Comparison of ENCODE assay signal across 9 cellular contexts in the genomic region with DNA sequence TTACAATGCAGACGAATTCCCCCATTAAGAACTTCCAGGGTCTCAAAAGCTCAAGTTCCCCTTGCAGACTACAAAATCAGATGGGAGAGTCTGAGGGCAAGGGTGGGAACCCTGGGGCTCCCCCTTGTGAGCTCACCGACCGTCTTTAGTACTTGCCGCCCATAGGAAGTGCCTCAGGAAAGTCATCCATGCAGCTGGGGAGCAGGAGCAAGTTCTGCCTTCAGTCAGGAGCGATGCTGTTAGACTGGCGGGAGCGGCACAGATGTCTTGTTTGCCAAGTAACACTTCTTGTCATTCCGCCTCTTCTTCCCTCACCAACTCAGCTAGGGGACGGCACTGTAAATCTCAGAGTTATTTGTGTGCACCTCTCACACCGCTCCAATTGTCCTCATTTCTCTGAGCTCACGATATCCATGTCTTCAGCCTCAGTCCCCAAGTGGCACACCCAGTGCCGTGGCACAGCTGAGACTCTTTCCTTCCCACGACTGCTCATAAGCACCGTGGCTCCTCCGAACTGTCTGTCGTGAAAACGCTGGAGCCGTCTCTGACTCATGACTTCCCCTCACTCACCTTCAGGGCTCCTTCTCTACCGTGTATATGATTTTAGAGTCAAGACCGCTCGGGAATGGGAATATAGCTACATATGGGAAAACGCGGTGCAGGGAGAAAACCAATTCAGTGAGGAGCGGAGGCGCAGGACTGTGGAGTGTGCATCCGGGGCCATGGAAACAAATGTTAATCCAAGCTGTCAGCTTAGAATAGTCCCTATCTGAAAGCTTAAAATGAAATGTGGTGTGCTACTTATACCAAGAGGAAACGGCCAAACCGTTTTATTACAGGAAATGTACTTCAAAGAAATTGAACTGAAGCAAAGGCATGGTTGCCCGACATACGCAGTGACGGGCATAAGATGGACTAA. TPM values are rescaled to one million over a fixed set of nuclear protein-coding genes. Genes with fewer than 3 reads are reported as not detected.
DNase-seq lines count a peak whose midpoint lies in the region; ATAC-seq and TF ChIP-seq lines count a peak whose summit lies in the region.
"Had no signal": no experiment of that assay in that cellular context is flagged by ENCODE, and none has a peak within 500 bp of the region (broad histone marks: within the 10 kb centered on the region; RNA-seq: fewer than 3 reads in every experiment).

No MANE protein-coding gene starts in this region.

- H3K4me1 Mint-ChIP-seq in activated CD4-positive, alpha-beta memory T cell treated with anti-CD3 and anti-CD28 coated beads for 36 hours (ENCODE audit: low read depth): peaks cover 87% of the 10 kb centered on the region

- no peak overlapping the region for H3K23ac ChIP-seq in mesenchymal stem cell (ENCODE audit: low read length in 2 of 2)

- peaks cover 33% of the 10 kb centered on the region for H3K79me1 ChIP-seq in mesenchymal stem cell (replicated peaks; ENCODE audit: low read length, poor library complexity, severe bottlenecking)

- H4K91ac ChIP-seq in mesenchymal stem cell (ENCODE audit: low read length): no peak overlapping the region

- H3K9me3 ChIP-seq in mesenchymal stem cell (ENCODE audit: control insufficient read depth, low read length) (peaks cover 4% of the 10 kb centered on the region), suprapubic skin (no peaks in the 10 kb centered on the region), aorta (ENCODE audit: control insufficient read depth, low read length) (no peaks in the 10 kb centered on the region)

- H3K27ac ChIP-seq in mesenchymal stem cell (ENCODE audit: low read length, poor library complexity, severe bottlenecking) (no peak overlapping the region), suprapubic skin (no peak overlapping the region), aorta (ENCODE audit: low read depth in 1 of 2, low read length in 2 of 2) (no peak overlapping the region)
- H3K27ac ChIP-seq: C4-2B had no signal

- peak overlapping the region; percentile 80 for H3K4me3 Mint-ChIP-seq in activated CD4-positive, alpha-beta memory T cell treated with anti-CD3 and anti-CD28 coated beads for 36 hours

- no peak overlapping the region for H3K9ac ChIP-seq in mesenchymal stem cell (ENCODE audit: low read length)

- no peak overlapping the region for H2BK120ac ChIP-seq in mesenchymal stem cell (ENCODE audit: low read depth, low read length)

- POLR2A ChIA-PET in activated CD4-positive, alpha-beta memory T cell treated with anti-CD3 and anti-CD28 coated beads for 36 hours (lab: Charles Lee): interaction anchor here (1.0 to 8.1 kb wide), 6 partner anchors 12 to 198 kb away, joined by 3 to 52 read pairs (median 34); partner anchors contain the start of gene UXS1

- H3K4ac ChIP-seq in mesenchymal stem cell (ENCODE audit: low read depth in 1 of 2, low read length in 2 of 2): no peak overlapping the region

- H3K4me1 ChIP-seq in mesenchymal stem cell (ENCODE audit: control insufficient read depth, insufficient read depth, low read depth, low read length): peaks cover 13% of the 10 kb centered on the region
- H3K4me1 ChIP-seq in suprapubic skin: no peaks in the 10 kb centered on the region
- H3K4me1 ChIP-seq in aorta (ENCODE audit: control insufficient read depth in 1 of 2, insufficient read depth in 2 of 2, low read length in 2 of 2): no peaks in the 10 kb centered on the region

- H3K36me3 Mint-ChIP-seq in activated CD4-positive, alpha-beta memory T cell treated with anti-CD3 and anti-CD28 coated beads for 36 hours: peaks cover 33% of the 10 kb centered on the region

- no peak overlapping the region for H4K8ac ChIP-seq in mesenchymal stem cell (ENCODE audit: low read length)

- no peaks in the 10 kb centered on the region for H3K27me3 Mint-ChIP-seq in activated CD4-positive, alpha-beta memory T cell treated with anti-CD3 and anti-CD28 coated beads for 36 hours

- intact Hi-C loops in activated CD4-positive, alpha-beta memory T cell treated with anti-CD3 and anti-CD28 coated beads for 36 hours (cut with micrococcal nuclease): loop anchor here (1.0 to 5.0 kb wide), 4 partner anchors 15 to 53 kb away; no protein-coding TSS in a partner anchor
- intact Hi-C loops in aorta (cut with DNase I): no loop called here

- H3K27ac Mint-ChIP-seq in activated CD4-positive, alpha-beta memory T cell treated with anti-CD3 and anti-CD28 coated beads for 36 hours: peak overlapping the region; percentile 91

- no peak overlapping the region for H2AFZ ChIP-seq in mesenchymal stem cell (ENCODE audit: low read depth, low read length)

- H2BK15ac ChIP-seq in mesenchymal stem cell (ENCODE audit: low read depth, poor library complexity, severe bottlenecking): no peak overlapping the region

- CTCF ChIA-PET in activated CD4-positive, alpha-beta memory T cell treated with anti-CD3 and anti-CD28 coated beads for 36 hours (lab: Charles Lee): interaction anchor here (1.1 to 5.8 kb wide), 7 partner anchors 14 to 56 kb away, joined by 3 to 50 read pairs (median 6); no protein-coding TSS in a partner anchor

- H3K9me3 Mint-ChIP-seq in activated CD4-positive, alpha-beta memory T cell treated with anti-CD3 and anti-CD28 coated beads for 36 hours: peaks cover 1% of the 10 kb centered on the region

- no peak overlapping the region for H3K14ac ChIP-seq in mesenchymal stem cell (ENCODE audit: low read length in 2 of 2)

- TF ChIP-seq EP300 in suprapubic skin (IDR thresholded peaks at IDR 0.05): no peak

- peak overlapping the region; percentile 9 for H2BK5ac ChIP-seq in mesenchymal stem cell (ENCODE audit: low read depth, low read length, poor library complexity, severe bottlenecking)

- TF ChIP-seq POLR2A in suprapubic skin (IDR thresholded peaks at IDR 0.05): no peak

- H2BK12ac ChIP-seq in mesenchymal stem cell (ENCODE audit: low read length in 2 of 2): no peak overlapping the region

- H3K36me3 ChIP-seq in mesenchymal stem cell (ENCODE audit: control insufficient read depth in 1 of 2, insufficient read depth in 2 of 2, low read depth in 1 of 2, low read length in 2 of 2) (peaks cover 21 to 40% of the 10 kb centered on the region in 2 experiments), suprapubic skin (peaks cover 21% of the 10 kb centered on the region), aorta (ENCODE audit: control insufficient read depth in 1 of 2, insufficient read depth in 2 of 2, low read length in 1 of 2) (peaks cover 3 to 6% of the 10 kb centered on the region in 2 donors)

- TF ChIP-seq CTCF in suprapubic skin (IDR thresholded peaks at IDR 0.05): no peak

- no peak overlapping the region for H3K18ac ChIP-seq in mesenchymal stem cell (ENCODE audit: low read depth in 1 of 2, low read length in 2 of 2)

- no peak overlapping the region for H3K4me3 ChIP-seq in mesenchymal stem cell (ENCODE audit: insufficient read depth in 1 of 2, low read depth in 1 of 2, low read length in 2 of 2)
- peak overlapping the region; percentile 2 for H3K4me3 ChIP-seq in suprapubic skin
- H3K4me3 ChIP-seq in aorta (ENCODE audit: low read length in 2 of 2): no peak overlapping the region

- peak; percentile 19 for DNase-seq in CD1c-positive myeloid dendritic cell (ENCODE audit: extremely low spot score)
- DNase-seq in activated CD4-positive, alpha-beta memory T cell treated with anti-CD3 and anti-CD28 coated beads for 36 hours: peak; percentile 79
- no peak for DNase-seq in mesenchymal stem cell
- no peak for DNase-seq in suprapubic skin (ENCODE audit: low spot score in 2 of 2)
- no peak for DNase-seq in aorta

- H3K4me2 ChIP-seq in mesenchymal stem cell (ENCODE audit: low read length, poor library complexity, severe bottlenecking): no peak overlapping the region

- no peaks in the 10 kb centered on the region for H3K27me3 ChIP-seq in mesenchymal stem cell (ENCODE audit: control insufficient read depth in 1 of 2, insufficient read depth in 1 of 2, low read length in 2 of 2)
- H3K27me3 ChIP-seq in suprapubic skin: no peaks in the 10 kb centered on the region
- H3K27me3 ChIP-seq in aorta (ENCODE audit: control insufficient read depth in 1 of 2, insufficient read depth in 2 of 2, low read length in 1 of 2): no peaks in the 10 kb centered on the region

- peak overlapping the region; percentile 68 for H2AK5ac ChIP-seq in mesenchymal stem cell (ENCODE audit: low read length, severe bottlenecking)

- ATAC-seq in HG02970 (IDR thresholded peaks at IDR 0.05; ENCODE audit: low FRiP score, unreplicated experiment) (peak; percentile 26), GM21515 (IDR thresholded peaks at IDR 0.05; ENCODE audit: unreplicated experiment) (no peak), aorta (ENCODE audit: low FRiP score) (no peak), HG02973 (IDR thresholded peaks at IDR 0.05; ENCODE audit: unreplicated experiment) (no peak)

- WGBS in mesenchymal stem cell: 92% methylated on average over 31 of the region's 31 CpGs
- 77% methylated on average over 31 of the region's 31 CpGs for WGBS in suprapubic skin
- 89 to 93% methylated on average over 31 of the region's 31 CpGs for WGBS in aorta, 2 donors

RNA-seq across cellular contexts. Expression of gene UXS1, which starts 34.0 kb away (rescaled TPM):
- 10 to 100 TPM; 39.2 to 41.5 TPM for total RNA-seq in activated CD4-positive, alpha-beta memory T cell treated with anti-CD3 and anti-CD28 coated beads for 36 hours
- polyA plus RNA-seq in mesenchymal stem cell (2013, experiment 1 of 2): 57.9 TPM
- polyA plus RNA-seq in mesenchymal stem cell (2013, experiment 2 of 2): 58.4 TPM
- 10 to 100 TPM; 24.6 to 73.3 (median 58.7) TPM for total RNA-seq in suprapubic skin
- 10 to 100 TPM; 20.6 to 29.3 TPM for total RNA-seq in aorta
- polyA plus RNA-seq in aorta: 10 to 100 TPM; 10.5 to 12.3 TPM

Comparison
In these comparisons a context has a peak if more than half of its experiments do, and no peak if none do; other contexts are left out.
1. DNase-seq: peak in CD1c-positive myeloid dendritic cell (single experiment) and activated CD4-positive, alpha-beta memory T cell treated with anti-CD3 and anti-CD28 coated beads for 36 hours (single experiment); none in mesenchymal stem cell (single experiment), suprapubic skin (0 of 2) and aorta (0 of 2).